12 cellular contexts compared by ENCODE assay signal in genomic region chr4:60463846-60464502, GRCh38.
DNase-seq lines count a peak whose midpoint lies in the region; ATAC-seq and TF ChIP-seq lines count a peak whose summit lies in the region.
"Had no signal": no experiment of that assay in that cellular context is flagged by ENCODE, and none has a peak within 500 bp of the region (broad histone marks: within the 10 kb centered on the region; RNA-seq: fewer than 3 reads in every experiment).

No MANE protein-coding gene starts in this region.

- intact Hi-C loops in HCT116 (cut with micrococcal nuclease) (no loop called here), OCI-LY7 (cut with micrococcal nuclease; ENCODE audit: unreplicated experiment) (no loop called here), mucosa of descending colon (cut with DNase I, micrococcal nuclease) (no loop called here)

- H3K4me1 ChIP-seq in HCT116 (ENCODE audit: control insufficient read depth in 1 of 2, insufficient read depth in 2 of 2, low read length in 2 of 2) (no peaks in the 10 kb centered on the region), OCI-LY7 (ENCODE audit: insufficient read depth, low read length, poor library complexity, severe bottlenecking) (no peaks in the 10 kb centered on the region), iPS DF 6.9 (ENCODE audit: control insufficient read depth, insufficient read depth, low read length) (no peaks in the 10 kb centered on the region), mucosa of descending colon (ENCODE audit: low read depth) (no peaks in the 10 kb centered on the region)

- POLR2A ChIA-PET in HCT116 (lab: Charles Lee) (no interaction called here), OCI-LY7 (lab: Charles Lee) (no interaction called here), T-cell (lab: Charles Lee) (no interaction called here)

- H3K27me3 Mint-ChIP-seq in T-cell, result no peaks in the 10 kb centered on the region

- TF ChIP-seq RAD21 in HCT116 (IDR thresholded peaks at IDR 0.05; ENCODE audit: low read depth), result 0 out of 2 replicates have a peak, but pooled peaks have one; percentile 8

- BruUV-seq in HCT116 (replicated peaks; lab: Mats Ljungman, UMichigan), result no TSS peak
- no TSS peak for BruUV-seq in OCI-LY7 (replicated peaks; lab: Mats Ljungman, UMichigan)

- H3K4me1 Mint-ChIP-seq in T-cell, result no peaks in the 10 kb centered on the region

- DNase-seq in ELF-1 (ENCODE audit: low read depth, low spot score), result peak; percentile 27
- DNase-seq in HCT116 (ENCODE audit: low read depth, low spot score), result no peak
- no peak for DNase-seq in OCI-LY7 (ENCODE audit: low spot score)
- peak; percentile 22 for DNase-seq in iPS DF 6.9 (ENCODE audit: low read depth, low spot score)
- no peak for DNase-seq in T-cell
- no peak for DNase-seq in mucosa of descending colon
- no peak for DNase-seq in NCI-H1436 treated with DMSO at 0.1 percent for 48 hours (lab: John Stamatoyannopoulos, UW)
- DNase-seq in stimulated activated CD4-positive, alpha-beta T cell treated with anti-CD3 and anti-CD28 coated beads, Interleukin-2, amount 100 ng/mL, for 24 hours, result no peak
- DNase-seq: activated CD4-positive, CD25-positive, alpha-beta regulatory T cell treated with anti-CD3 and anti-CD28 coated beads, Interleukin-2, amount 50 U/mL, for 72 hours; cortex of kidney had no signal

- H3K9me2 ChIP-seq in HCT116 (ENCODE audit: insufficient read depth), result no peaks in the 10 kb centered on the region
- H3K9me2 ChIP-seq in OCI-LY7 (ENCODE audit: insufficient read depth, low read length), result no peaks in the 10 kb centered on the region

- no peak overlapping the region for H3K9ac ChIP-seq in HCT116 (ENCODE audit: low read length)

- H3K36me3 ChIP-seq in HCT116 (ENCODE audit: control insufficient read depth in 1 of 2, insufficient read depth in 2 of 2, low read length in 2 of 2) (no peaks in the 10 kb centered on the region), OCI-LY7 (ENCODE audit: insufficient read depth, low read length) (no peaks in the 10 kb centered on the region), iPS DF 6.9 (ENCODE audit: control insufficient read depth, insufficient read depth, low read length) (no peaks in the 10 kb centered on the region), mucosa of descending colon (ENCODE audit: low read depth) (no peaks in the 10 kb centered on the region)

- H2AFZ ChIP-seq in HCT116 (ENCODE audit: low read depth, low read length, poor library complexity, severe bottlenecking), result no peak overlapping the region
- H2AFZ ChIP-seq in OCI-LY7 (ENCODE audit: low read length), result no peak overlapping the region

- H3K36me3 Mint-ChIP-seq in T-cell, result no peaks in the 10 kb centered on the region

- WGBS in iPS DF 6.9 (ENCODE audit: insufficient coverage, insufficient read length), result no CpG with 5 or more reads among the region's 4 CpGs

- no peaks in the 10 kb centered on the region for H3K79me2 ChIP-seq in HCT116 (ENCODE audit: insufficient read depth, low read length)
- H3K79me2 ChIP-seq in OCI-LY7 (ENCODE audit: insufficient read depth, low read depth, low read length), result no peaks in the 10 kb centered on the region

- H3K27me3 ChIP-seq in HCT116 (ENCODE audit: insufficient read depth, low read length) (no peaks in the 10 kb centered on the region), iPS DF 6.9 (ENCODE audit: control insufficient read depth, insufficient read depth, low read length) (no peaks in the 10 kb centered on the region)

- H4K20me1 ChIP-seq in HCT116 (ENCODE audit: insufficient read depth) (no peaks in the 10 kb centered on the region), OCI-LY7 (ENCODE audit: insufficient read depth, low read length) (no peaks in the 10 kb centered on the region)

- RAD21 ChIA-PET in HCT116 (lab: Charles Lee; ENCODE audit: low non-redundant PET in 1 of 2, low total read pairs in 2 of 2, uncharacterized antibody in 2 of 2, unreplicated experiment in 2 of 2), result no interaction called here

- H3K27ac ChIP-seq in HCT116 (ENCODE audit: low read depth, low read length), result no peak overlapping the region
- no peak overlapping the region for H3K27ac ChIP-seq in OCI-LY7 (ENCODE audit: low read depth, low read length, poor library complexity, severe bottlenecking)
- no peak overlapping the region for H3K27ac ChIP-seq in iPS DF 6.9 (ENCODE audit: low read length)

- H3K4me3 ChIP-seq in HCT116 (replicated peaks in 1 of 2; ENCODE audit: low read depth in 1 of 2, low read length in 2 of 2) (no peak overlapping the region), OCI-LY7 (ENCODE audit: low read depth, low read length, poor library complexity, severe bottlenecking) (no peak overlapping the region), iPS DF 6.9 (ENCODE audit: low read length) (no peak overlapping the region), mucosa of descending colon (no peak overlapping the region)
- H3K4me3 ChIP-seq: K562, lung had no signal

- H3K9me3 Mint-ChIP-seq in T-cell, result peaks cover 12 to 44% (median 17%) of the 10 kb centered on the region in 3 donors

- TF ChIP-seq CTCF in HCT116 (IDR thresholded peaks at IDR 0.05 in 2 of 3, conservative IDR thresholded peaks at IDR 0.05 in 1 of 3; ENCODE audit: borderline replicate concordance in 1 of 3, insufficient read depth in 1 of 3, low read depth in 2 of 3, low read length in 2 of 3) (peak in 2 of 3 experiments; percentile 23 to 28; a peak in 3 of 6 replicates), OCI-LY7 (conservative IDR thresholded peaks at IDR 0.05; ENCODE audit: low read length) (peak; percentile 67), mucosa of descending colon (IDR thresholded peaks at IDR 0.05) (no peak)

- no peak for ATAC-seq in HCT116
- ATAC-seq in T-cell (replicated peaks in 1 of 4), result no peak
- no peak for ATAC-seq in mucosa of descending colon
- ATAC-seq: K562 had no signal

- no peak overlapping the region for H3K4me2 ChIP-seq in HCT116 (ENCODE audit: low read length)
- no peak overlapping the region for H3K4me2 ChIP-seq in OCI-LY7 (ENCODE audit: low read length)

- no peak overlapping the region for H3K4me3 Mint-ChIP-seq in T-cell

- TF ChIP-seq POLR2A in HCT116 (IDR thresholded peaks at IDR 0.05; ENCODE audit: borderline replicate concordance, extremely low read depth, insufficient read depth, insufficient read length), result no peak

- H3K27ac Mint-ChIP-seq in T-cell, result no peak overlapping the region

- CTCF ChIA-PET in HCT116 (lab: Charles Lee) (no interaction called here), OCI-LY7 (lab: Charles Lee; ENCODE audit: unreplicated experiment) (no interaction called here), T-cell (lab: Charles Lee) (no interaction called here)

- H3K9me3 ChIP-seq in HCT116 (ENCODE audit: control insufficient read depth in 1 of 2, insufficient read depth in 1 of 2, low read depth in 1 of 2, low read length in 2 of 2) (peaks cover 0 to 4% of the 10 kb centered on the region in 2 experiments; a peak in 2 of 4 replicates), OCI-LY7 (ENCODE audit: low read length) (no peaks in the 10 kb centered on the region), iPS DF 6.9 (ENCODE audit: control insufficient read depth, insufficient read depth, low read length) (no peaks in the 10 kb centered on the region), mucosa of descending colon (peaks cover 6% of the 10 kb centered on the region)

TF ChIP-seq in HCT116, 20 proteins besides CTCF, POLR2A, EP300 and RAD21:
- no peak for TF ChIP-seq SIN3A (IDR thresholded peaks at IDR 0.05; ENCODE audit: low read depth)
- no peak for TF ChIP-seq CBX3 (IDR thresholded peaks at IDR 0.05; ENCODE audit: low read depth)
TF ChIP-seq in HCT116: peak in this region for 0.

Comparison
In these comparisons a context has a peak if more than half of its experiments do, and no peak if none do; other contexts are left out.
1. DNase-seq: peak in ELF-1 (single experiment) and iPS DF 6.9 (single experiment); none in HCT116 (single experiment), OCI-LY7 (single experiment), T-cell (0 of 34), mucosa of descending colon (0 of 3), NCI-H1436 treated with DMSO at 0.1 percent for 48 hours (single experiment) and stimulated activated CD4-positive, alpha-beta T cell treated with anti-CD3 and anti-CD28 coated beads, Interleukin-2, amount 100 ng/mL, for 24 hours (0 of 2).